Comparison of ENCODE assay signal across 21 cellular contexts in the genomic region with DNA sequence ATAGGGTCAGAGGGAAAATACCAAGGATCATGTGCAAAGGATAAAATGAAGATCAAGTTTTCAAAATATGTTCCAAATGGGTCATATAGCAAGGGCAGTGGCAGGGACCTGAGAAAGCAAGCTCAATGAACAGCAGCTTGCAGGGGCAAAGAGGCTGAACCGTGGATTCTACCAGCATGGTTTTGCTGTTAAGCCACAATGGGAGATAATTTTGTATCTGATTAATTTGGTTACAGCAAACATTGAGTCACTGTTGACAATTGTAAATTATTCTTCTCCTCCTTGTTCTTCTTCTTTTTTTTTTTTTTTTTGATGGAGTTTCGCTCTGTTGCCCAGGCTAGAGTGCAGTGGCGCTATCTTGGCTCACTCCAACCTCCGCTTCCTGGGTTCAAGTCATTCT. TPM values are rescaled to one million over a fixed set of nuclear protein-coding genes. Genes with fewer than 3 reads are reported as not detected.
"Had no signal": no experiment of that assay in that cellular context is flagged by ENCODE, and none has a peak within 500 bp of the region (broad histone marks: within the 10 kb centered on the region; RNA-seq: fewer than 3 reads in every experiment).

No MANE protein-coding gene starts in this region.

- H3K36me3 ChIP-seq: cardiac muscle cell, lower lobe of right lung, suprapubic skin, tibial nerve had no signal

- FAIRE-seq: kidney, small intestine had no signal

- H3K4me1 ChIP-seq: body of pancreas, lower lobe of right lung, suprapubic skin, tibial nerve had no signal

- H3K27me3 ChIP-seq: body of pancreas, cardiac muscle cell, suprapubic skin, tibial nerve had no signal

- H3K27ac ChIP-seq: body of pancreas, cardiac muscle cell, epithelial cell of prostate, lower lobe of right lung, suprapubic skin, tibial nerve had no signal

- ATAC-seq: activated T-cell treated with anti-CD3 and anti-CD28 coated beads, Interleukin-2, amount 50 U/mL, for 72 hours; body of pancreas; lower lobe of right lung; sciatic nerve; stimulated activated effector memory CD8-positive, alpha-beta T cell treated with anti-CD3 and anti-CD28 coated beads, Interleukin-12 subunit alpha, Interleukin-12 subunit beta, amount 100 ng/mL, for 72 hours; stimulated activated naive CD8-positive, alpha-beta T cell treated with anti-CD3 and anti-CD28 coated beads, Interleukin-15, amount 100 ng/mL, for 72 hours had no signal

- H3K9me3 Mint-ChIP-seq: activated naive CD4-positive, alpha-beta T cell treated with anti-CD3 and anti-CD28 coated beads for 36 hours; activated T-cell treated with anti-CD3 and anti-CD28 coated beads, Interleukin-2, amount 50 U/mL, for 72 hours; naive B cell; stimulated activated effector memory CD8-positive, alpha-beta T cell treated with anti-CD3 and anti-CD28 coated beads, Interleukin-12 subunit alpha, Interleukin-12 subunit beta, amount 100 ng/mL, for 72 hours; stimulated activated naive CD8-positive, alpha-beta T cell treated with anti-CD3 and anti-CD28 coated beads, Interleukin-15, amount 100 ng/mL, for 72 hours had no signal

- DNase-seq: activated CD4-positive, alpha-beta T cell treated with anti-CD3 and anti-CD28 coated beads for 4 hours; activated CD4-positive, alpha-beta T cell treated with anti-CD3 and anti-CD28 coated beads, Interleukin-2, amount 50 U/mL, for 48 hours; activated CD4-positive, CD25-positive, alpha-beta regulatory T cell; activated effector memory CD4-positive, alpha-beta T cell treated with Interleukin-2 at 50 U/mL for 16 hours; activated naive CD4-positive, alpha-beta T cell treated with anti-CD3 and anti-CD28 coated beads for 36 hours; activated T-cell treated with anti-CD3 and anti-CD28 coated beads, Interleukin-2, amount 50 U/mL, for 72 hours; anterior cingulate cortex; body of pancreas; cortex of kidney; kidney; lower lobe of right lung; naive B cell; small intestine; stimulated activated CD4-positive, alpha-beta T cell treated with anti-CD3 and anti-CD28 coated beads, Interleukin-2, amount 100 ng/mL, for 24 hours; stimulated activated naive CD8-positive, alpha-beta T cell treated with anti-CD3 and anti-CD28 coated beads, Interleukin-15, amount 100 ng/mL, for 72 hours had no signal

- H3K4me3 Mint-ChIP-seq: activated naive CD4-positive, alpha-beta T cell treated with anti-CD3 and anti-CD28 coated beads for 36 hours; activated T-cell treated with anti-CD3 and anti-CD28 coated beads, Interleukin-2, amount 50 U/mL, for 72 hours; naive B cell; stimulated activated effector memory CD8-positive, alpha-beta T cell treated with anti-CD3 and anti-CD28 coated beads, Interleukin-12 subunit alpha, Interleukin-12 subunit beta, amount 100 ng/mL, for 72 hours; stimulated activated naive CD8-positive, alpha-beta T cell treated with anti-CD3 and anti-CD28 coated beads, Interleukin-15, amount 100 ng/mL, for 72 hours had no signal

- H3K27me3 Mint-ChIP-seq: naive B cell; stimulated activated naive CD8-positive, alpha-beta T cell treated with anti-CD3 and anti-CD28 coated beads, Interleukin-15, amount 100 ng/mL, for 72 hours had no signal

- H3K36me3 Mint-ChIP-seq: naive B cell; stimulated activated effector memory CD8-positive, alpha-beta T cell treated with anti-CD3 and anti-CD28 coated beads, Interleukin-12 subunit alpha, Interleukin-12 subunit beta, amount 100 ng/mL, for 72 hours had no signal

- H3K27ac Mint-ChIP-seq: activated naive CD4-positive, alpha-beta T cell treated with anti-CD3 and anti-CD28 coated beads for 36 hours; activated T-cell treated with anti-CD3 and anti-CD28 coated beads, Interleukin-2, amount 50 U/mL, for 72 hours; stimulated activated effector memory CD8-positive, alpha-beta T cell treated with anti-CD3 and anti-CD28 coated beads, Interleukin-12 subunit alpha, Interleukin-12 subunit beta, amount 100 ng/mL, for 72 hours; stimulated activated naive CD8-positive, alpha-beta T cell treated with anti-CD3 and anti-CD28 coated beads, Interleukin-15, amount 100 ng/mL, for 72 hours had no signal

- H3K4me3 ChIP-seq: body of pancreas, cardiac muscle cell, lower lobe of right lung, suprapubic skin, tibial nerve had no signal

- H3K9me3 ChIP-seq: body of pancreas, lower lobe of right lung, suprapubic skin, tibial nerve had no signal

RNA-seq across cellular contexts. Expression of gene ERAP2, which starts 18.4 kb away (rescaled TPM):
- total RNA-seq: cardiac muscle cell had no signal
